8 cellular contexts compared by ENCODE assay signal in the genomic region with DNA sequence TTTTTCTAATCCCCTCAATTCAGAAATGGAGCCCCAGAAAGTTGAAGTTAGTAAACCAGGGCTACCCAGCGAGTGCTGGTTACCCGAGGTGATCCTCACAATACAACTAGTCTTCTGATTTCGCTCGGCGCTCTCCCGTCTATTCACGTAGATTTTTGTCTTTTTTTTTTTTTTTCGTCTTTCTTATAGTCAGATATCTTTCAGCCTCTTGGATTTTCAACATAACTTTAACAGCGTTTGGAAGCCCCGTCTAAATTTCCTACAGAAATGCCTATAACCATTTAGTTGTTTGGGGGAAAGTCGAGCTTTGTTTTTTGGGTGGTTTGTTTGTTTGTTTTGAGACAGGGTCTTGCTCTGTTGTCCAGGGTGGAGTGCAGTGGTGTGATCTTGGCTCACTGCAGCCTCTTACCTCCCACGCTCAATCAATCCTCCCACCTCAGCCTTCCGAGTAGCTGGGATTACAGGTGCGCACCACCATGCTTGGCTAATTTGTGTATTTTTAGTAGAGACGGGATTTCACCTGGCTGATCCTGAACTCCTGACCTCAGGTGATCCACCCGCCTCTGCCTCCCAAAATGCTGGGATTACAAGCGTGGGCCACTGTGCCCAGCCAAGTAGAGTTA. TPM values are rescaled to one million over a fixed set of nuclear protein-coding genes. Genes with fewer than 3 reads are reported as not detected.
DNase-seq lines count a peak whose midpoint lies in the region; ATAC-seq and TF ChIP-seq lines count a peak whose summit lies in the region.

No MANE protein-coding gene starts in this region.

- peak overlapping the region; percentile 79 for H3K4me2 ChIP-seq in BLaER1
- H3K4me2 ChIP-seq in Loucy (ENCODE audit: low read depth, low read length, poor library complexity, severe bottlenecking) = peak overlapping the region; percentile 77

- no peaks in the 10 kb centered on the region for H3K9me3 Mint-ChIP-seq in nephron progenitor cell

- H3K27ac ChIP-seq in BLaER1 = peak overlapping the region; percentile 76
- H3K27ac ChIP-seq in ectodermal cell (ENCODE audit: insufficient read depth, low read depth, low read length, poor library complexity, severe bottlenecking) = peak overlapping the region; percentile 83

- peak overlapping the region; percentile 96 for H2AFZ ChIP-seq in Loucy (ENCODE audit: low read length)

- no peak for DNase-seq in nephron progenitor cell
- DNase-seq in NCI-H446 treated with DMSO at 0.1 percent for 48 hours (lab: John Stamatoyannopoulos, UW) = no peak
- no peak for DNase-seq in G401 (ENCODE audit: low spot score)
- DNase-seq in stimulated activated CD4-positive, alpha-beta T cell treated with anti-CD3 and anti-CD28 coated beads, Interleukin-2, amount 100 ng/mL, for 24 hours = no peak

- in situ Hi-C loops in G401 (cut with HindIII; ENCODE audit: low sequenced_read_pairs) = no loop called here

- H3K9me3 ChIP-seq in BLaER1 (no peaks in the 10 kb centered on the region), Loucy (ENCODE audit: insufficient read depth, low read depth, low read length) (no peaks in the 10 kb centered on the region), ectodermal cell (ENCODE audit: control insufficient read depth, low read length) (no peaks in the 10 kb centered on the region)

- no peaks in the 10 kb centered on the region for H3K27me3 ChIP-seq in BLaER1
- no peaks in the 10 kb centered on the region for H3K27me3 ChIP-seq in Loucy (ENCODE audit: insufficient read depth, low read length, poor library complexity, severe bottlenecking)
- H3K27me3 ChIP-seq in ectodermal cell (ENCODE audit: control insufficient read depth, insufficient read depth, low read length, poor library complexity, severe bottlenecking) = peaks cover 13% of the 10 kb centered on the region

- peak overlapping the region; percentile 95 for H3K27ac Mint-ChIP-seq in nephron progenitor cell

- H3K4me3 ChIP-seq in BLaER1 (peak overlapping the region; percentile 92), Loucy (ENCODE audit: low read length, poor library complexity, severe bottlenecking) (peak overlapping the region; percentile 78), ectodermal cell (ENCODE audit: insufficient read depth, low read depth, low read length) (peak overlapping the region; percentile 87)

- H3K4me1 ChIP-seq in BLaER1 (peaks cover 15% of the 10 kb centered on the region), Loucy (ENCODE audit: insufficient read depth, low read length, poor library complexity, severe bottlenecking) (peaks cover 15% of the 10 kb centered on the region), ectodermal cell (ENCODE audit: control insufficient read depth, insufficient read depth, low read length) (peaks cover 5% of the 10 kb centered on the region)

- H3K9me2 ChIP-seq in Loucy (replicated peaks; ENCODE audit: low read depth, low read length) = no peaks in the 10 kb centered on the region

- no peaks in the 10 kb centered on the region for H3K36me3 ChIP-seq in BLaER1
- no peaks in the 10 kb centered on the region for H3K36me3 ChIP-seq in Loucy (ENCODE audit: insufficient read depth, low read length)
- no peaks in the 10 kb centered on the region for H3K36me3 ChIP-seq in ectodermal cell (ENCODE audit: control insufficient read depth, insufficient read depth, low read length)

- H3K27me3 Mint-ChIP-seq in nephron progenitor cell (ENCODE audit: low read depth, poor library complexity) = peaks cover 15% of the 10 kb centered on the region

- TF ChIP-seq CTCF in Loucy (conservative IDR thresholded peaks at IDR 0.05; ENCODE audit: low read length) (no peak), nephron progenitor cell (IDR thresholded peaks at IDR 0.05) (peak; percentile 4)

- H3K4me3 Mint-ChIP-seq in nephron progenitor cell = peak overlapping the region; percentile 90

- H3K36me3 Mint-ChIP-seq in nephron progenitor cell (ENCODE audit: low read depth) = peaks cover 7% of the 10 kb centered on the region

- peak overlapping the region; percentile 86 for H3K9ac ChIP-seq in BLaER1
- peak overlapping the region; percentile 91 for H3K9ac ChIP-seq in Loucy (ENCODE audit: low read depth, low read length, poor library complexity, severe bottlenecking)

- no peaks in the 10 kb centered on the region for H3F3A ChIP-seq in Loucy (ENCODE audit: low read depth)

- peaks cover 22% of the 10 kb centered on the region for H3K79me2 ChIP-seq in Loucy (ENCODE audit: insufficient read depth, low read length)

- peaks cover 23% of the 10 kb centered on the region for H3K4me1 Mint-ChIP-seq in nephron progenitor cell

- H4K20me1 ChIP-seq in BLaER1 (peaks cover 6% of the 10 kb centered on the region; the same call in 1 of the 2 replicates), Loucy (ENCODE audit: insufficient read depth, low read length, poor library complexity, severe bottlenecking) (peaks cover 13% of the 10 kb centered on the region)

- ATAC-seq in GM18502 (IDR thresholded peaks at IDR 0.05; ENCODE audit: poor library complexity, unreplicated experiment) = no peak

- 44 to 47% methylated on average over 13 to 16 of the region's 17 CpGs for WGBS in ectodermal cell, 2 experiments

RNA-seq across cellular contexts. Expression of gene TMEM50B, which starts 0.8 kb away (rescaled TPM):
- 19.5 TPM for polyA plus RNA-seq in ectodermal cell (2013, experiment 1 of 4)
- polyA plus RNA-seq in ectodermal cell (2013, experiment 2 of 4) = 19.7 TPM
- polyA plus RNA-seq in ectodermal cell (2013, experiment 3 of 4) = 23.3 TPM
- polyA plus RNA-seq in ectodermal cell (2013, experiment 4 of 4) = 23.9 TPM
- 24.6 and 28.0 TPM in 2 replicates for total RNA-seq in G401 (2014; rRNA removed; shearing (Covaris generic))

RNA-seq across cellular contexts. Expression of gene DNAJC28, which starts 10.9 kb away (rescaled TPM):
- polyA plus RNA-seq in ectodermal cell (2013, experiment 1 of 4) = 5.8 TPM
- 6.0 TPM for polyA plus RNA-seq in ectodermal cell (2013, experiment 2 of 4)
- polyA plus RNA-seq in ectodermal cell (2013, experiment 3 of 4) = 5.4 TPM
- polyA plus RNA-seq in ectodermal cell (2013, experiment 4 of 4) = 4.8 TPM
- 0.49 and 3.8 TPM in 2 replicates for total RNA-seq in G401 (2014; rRNA removed; shearing (Covaris generic))
